1 cellular context compared by ENCODE assay signal in genomic region chr10:33661580-33662269, GRCh38.
TF ChIP-seq lines count a peak whose summit lies in the region.

No MANE protein-coding gene starts in this region.

TF ChIP-seq in HepG2, 621 proteins besides CTCF, POLR2A, EP300 and RAD21 (continued from another document and continues in another):
- TF ChIP-seq ZNF407 (CRISPR knock-in tag; IDR thresholded peaks at IDR 0.05; ENCODE audit: not compliant biosample characterization) (no peak), NFATC3 (CRISPR knock-in tag; IDR thresholded peaks at IDR 0.05) (no peak), IKZF1 (IDR thresholded peaks at IDR 0.05) (no peak), ZNF576 (CRISPR knock-in tag; IDR thresholded peaks at IDR 0.05) (no peak), HIVEP1 (CRISPR knock-in tag; IDR thresholded peaks at IDR 0.05) (no peak), KLF6 (CRISPR knock-in tag; IDR thresholded peaks at IDR 0.05) (no peak), KDM3A (CRISPR knock-in tag; IDR thresholded peaks at IDR 0.05; ENCODE audit: low read depth) (no peak), ZNF619 (CRISPR knock-in tag; IDR thresholded peaks at IDR 0.05) (no peak), FOXC1 (CRISPR knock-in tag; IDR thresholded peaks at IDR 0.05; ENCODE audit: borderline replicate concordance) (no peak), PHF5A (CRISPR knock-in tag; IDR thresholded peaks at IDR 0.05; ENCODE audit: low read depth, unreplicated experiment) (no peak), DZIP1 (CRISPR knock-in tag; IDR thresholded peaks at IDR 0.05) (no peak), ZNF776 (CRISPR knock-in tag; IDR thresholded peaks at IDR 0.05) (no peak), ZBTB7B (CRISPR knock-in tag; IDR thresholded peaks at IDR 0.05) (no peak), RAD51 (IDR thresholded peaks at IDR 0.05; ENCODE audit: borderline replicate concordance) (no peak), SMYD3 (CRISPR knock-in tag; IDR thresholded peaks at IDR 0.05) (no peak), HNRNPUL1 (IDR thresholded peaks at IDR 0.05; ENCODE audit: low read depth, low read length) (no peak), TOPORS (CRISPR knock-in tag; IDR thresholded peaks at IDR 0.05) (no peak), HDAC2 (CRISPR knock-in tag; IDR thresholded peaks at IDR 0.05) (peak; percentile 31; the same call in 1 of the 2 replicates), ZNF251 (CRISPR knock-in tag; IDR thresholded peaks at IDR 0.05) (no peak), BCL3 (CRISPR knock-in tag; IDR thresholded peaks at IDR 0.05) (no peak), IRX3 (CRISPR knock-in tag; IDR thresholded peaks at IDR 0.05; ENCODE audit: borderline replicate concordance, low read depth) (no peak), CAMTA2 (CRISPR knock-in tag; IDR thresholded peaks at IDR 0.05; ENCODE audit: borderline replicate concordance) (no peak), KDM6A (CRISPR knock-in tag; IDR thresholded peaks at IDR 0.05; ENCODE audit: low read depth) (no peak), KDM5B (CRISPR knock-in tag; IDR thresholded peaks at IDR 0.05; ENCODE audit: borderline replicate concordance) (no peak), ZNF383 (CRISPR knock-in tag; IDR thresholded peaks at IDR 0.05; ENCODE audit: borderline replicate concordance) (no peak), ZNF781 (CRISPR knock-in tag; IDR thresholded peaks at IDR 0.05; ENCODE audit: borderline replicate concordance, not compliant biosample characterization) (no peak), CCAR2 (optimal IDR thresholded peaks at IDR 0.05; ENCODE audit: low read depth, low read length) (no peak), ZNF839 (CRISPR knock-in tag; IDR thresholded peaks at IDR 0.05; ENCODE audit: borderline replicate concordance) (no peak), ZNF552 (CRISPR knock-in tag; IDR thresholded peaks at IDR 0.05; ENCODE audit: borderline replicate concordance) (no peak), PAF1 (CRISPR knock-in tag; IDR thresholded peaks at IDR 0.05) (no peak), FIP1L1 (IDR thresholded peaks at IDR 0.05; ENCODE audit: borderline replicate concordance, insufficient read depth, low read depth, low read length) (no peak), ZNF546 (CRISPR knock-in tag; conservative IDR thresholded peaks at IDR 0.05) (no peak), ZNF34 (CRISPR knock-in tag; IDR thresholded peaks at IDR 0.05; ENCODE audit: borderline replicate concordance) (no peak)
- TF ChIP-seq, protein P1, sequence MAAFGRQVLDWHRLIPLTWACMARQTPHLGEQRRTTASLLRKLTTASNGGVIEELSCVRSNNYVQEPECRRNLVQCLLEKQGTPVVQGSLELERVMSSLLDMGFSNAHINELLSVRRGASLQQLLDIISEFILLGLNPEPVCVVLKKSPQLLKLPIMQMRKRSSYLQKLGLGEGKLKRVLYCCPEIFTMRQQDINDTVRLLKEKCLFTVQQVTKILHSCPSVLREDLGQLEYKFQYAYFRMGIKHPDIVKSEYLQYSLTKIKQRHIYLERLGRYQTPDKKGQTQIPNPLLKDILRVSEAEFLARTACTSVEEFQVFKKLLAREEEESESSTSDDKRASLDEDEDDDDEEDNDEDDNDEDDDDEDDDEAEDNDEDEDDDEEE (CRISPR knock-in tag; IDR thresholded peaks at IDR 0.05) = no peak
- TF ChIP-seq, protein P2, sequence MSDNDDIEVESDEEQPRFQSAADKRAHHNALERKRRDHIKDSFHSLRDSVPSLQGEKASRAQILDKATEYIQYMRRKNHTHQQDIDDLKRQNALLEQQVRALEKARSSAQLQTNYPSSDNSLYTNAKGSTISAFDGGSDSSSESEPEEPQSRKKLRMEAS (IDR thresholded peaks at IDR 0.05) = no peak; the same call in 1 of the 2 replicates
- TF ChIP-seq, protein P3, sequence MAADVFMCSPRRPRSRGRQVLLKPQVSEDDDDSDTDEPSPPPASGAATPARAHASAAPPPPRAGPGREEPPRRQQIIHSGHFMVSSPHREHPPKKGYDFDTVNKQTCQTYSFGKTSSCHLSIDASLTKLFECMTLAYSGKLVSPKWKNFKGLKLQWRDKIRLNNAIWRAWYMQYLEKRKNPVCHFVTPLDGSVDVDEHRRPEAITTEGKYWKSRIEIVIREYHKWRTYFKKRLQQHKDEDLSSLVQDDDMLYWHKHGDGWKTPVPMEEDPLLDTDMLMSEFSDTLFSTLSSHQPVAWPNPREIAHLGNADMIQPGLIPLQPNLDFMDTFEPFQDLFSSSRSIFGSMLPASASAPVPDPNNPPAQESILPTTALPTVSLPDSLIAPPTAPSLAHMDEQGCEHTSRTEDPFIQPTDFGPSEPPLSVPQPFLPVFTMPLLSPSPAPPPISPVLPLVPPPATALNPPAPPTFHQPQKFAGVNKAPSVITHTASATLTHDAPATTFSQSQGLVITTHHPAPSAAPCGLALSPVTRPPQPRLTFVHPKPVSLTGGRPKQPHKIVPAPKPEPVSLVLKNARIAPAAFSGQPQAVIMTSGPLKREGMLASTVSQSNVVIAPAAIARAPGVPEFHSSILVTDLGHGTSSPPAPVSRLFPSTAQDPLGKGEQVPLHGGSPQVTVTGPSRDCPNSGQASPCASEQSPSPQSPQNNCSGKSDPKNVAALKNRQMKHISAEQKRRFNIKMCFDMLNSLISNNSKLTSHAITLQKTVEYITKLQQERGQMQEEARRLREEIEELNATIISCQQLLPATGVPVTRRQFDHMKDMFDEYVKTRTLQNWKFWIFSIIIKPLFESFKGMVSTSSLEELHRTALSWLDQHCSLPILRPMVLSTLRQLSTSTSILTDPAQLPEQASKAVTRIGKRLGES (CRISPR knock-in tag; IDR thresholded peaks at IDR 0.05; ENCODE audit: borderline replicate concordance) = no peak
- TF ChIP-seq, protein P4, sequence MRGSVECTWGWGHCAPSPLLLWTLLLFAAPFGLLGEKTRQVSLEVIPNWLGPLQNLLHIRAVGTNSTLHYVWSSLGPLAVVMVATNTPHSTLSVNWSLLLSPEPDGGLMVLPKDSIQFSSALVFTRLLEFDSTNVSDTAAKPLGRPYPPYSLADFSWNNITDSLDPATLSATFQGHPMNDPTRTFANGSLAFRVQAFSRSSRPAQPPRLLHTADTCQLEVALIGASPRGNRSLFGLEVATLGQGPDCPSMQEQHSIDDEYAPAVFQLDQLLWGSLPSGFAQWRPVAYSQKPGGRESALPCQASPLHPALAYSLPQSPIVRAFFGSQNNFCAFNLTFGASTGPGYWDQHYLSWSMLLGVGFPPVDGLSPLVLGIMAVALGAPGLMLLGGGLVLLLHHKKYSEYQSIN (CRISPR knock-in tag; IDR thresholded peaks at IDR 0.05; ENCODE audit: borderline replicate concordance) = no peak
- TF ChIP-seq, protein P5, sequence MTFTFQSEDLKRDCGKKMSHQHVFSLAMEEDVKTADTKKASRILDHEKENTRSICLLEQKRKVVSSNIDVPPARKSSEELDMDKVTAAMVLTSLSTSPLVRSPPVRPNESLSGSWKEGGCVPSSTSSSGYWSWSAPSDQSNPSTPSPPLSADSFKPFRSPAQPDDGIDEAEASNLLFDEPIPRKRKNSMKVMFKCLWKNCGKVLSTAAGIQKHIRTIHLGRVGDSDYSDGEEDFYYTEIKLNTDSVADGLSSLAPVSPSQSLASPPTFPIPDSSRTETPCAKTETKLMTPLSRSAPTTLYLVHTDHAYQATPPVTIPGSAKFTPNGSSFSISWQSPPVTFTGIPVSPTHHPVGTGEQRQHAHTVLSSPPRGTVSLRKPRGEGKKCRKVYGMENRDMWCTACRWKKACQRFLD (CRISPR knock-in tag; IDR thresholded peaks at IDR 0.05; ENCODE audit: borderline replicate concordance) = no peak
- TF ChIP-seq, protein P6, sequence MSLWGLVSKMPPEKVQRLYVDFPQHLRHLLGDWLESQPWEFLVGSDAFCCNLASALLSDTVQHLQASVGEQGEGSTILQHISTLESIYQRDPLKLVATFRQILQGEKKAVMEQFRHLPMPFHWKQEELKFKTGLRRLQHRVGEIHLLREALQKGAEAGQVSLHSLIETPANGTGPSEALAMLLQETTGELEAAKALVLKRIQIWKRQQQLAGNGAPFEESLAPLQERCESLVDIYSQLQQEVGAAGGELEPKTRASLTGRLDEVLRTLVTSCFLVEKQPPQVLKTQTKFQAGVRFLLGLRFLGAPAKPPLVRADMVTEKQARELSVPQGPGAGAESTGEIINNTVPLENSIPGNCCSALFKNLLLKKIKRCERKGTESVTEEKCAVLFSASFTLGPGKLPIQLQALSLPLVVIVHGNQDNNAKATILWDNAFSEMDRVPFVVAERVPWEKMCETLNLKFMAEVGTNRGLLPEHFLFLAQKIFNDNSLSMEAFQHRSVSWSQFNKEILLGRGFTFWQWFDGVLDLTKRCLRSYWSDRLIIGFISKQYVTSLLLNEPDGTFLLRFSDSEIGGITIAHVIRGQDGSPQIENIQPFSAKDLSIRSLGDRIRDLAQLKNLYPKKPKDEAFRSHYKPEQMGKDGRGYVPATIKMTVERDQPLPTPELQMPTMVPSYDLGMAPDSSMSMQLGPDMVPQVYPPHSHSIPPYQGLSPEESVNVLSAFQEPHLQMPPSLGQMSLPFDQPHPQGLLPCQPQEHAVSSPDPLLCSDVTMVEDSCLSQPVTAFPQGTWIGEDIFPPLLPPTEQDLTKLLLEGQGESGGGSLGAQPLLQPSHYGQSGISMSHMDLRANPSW (CRISPR knock-in tag; IDR thresholded peaks at IDR 0.05; ENCODE audit: borderline replicate concordance) = no peak
- TF ChIP-seq, protein P7, sequence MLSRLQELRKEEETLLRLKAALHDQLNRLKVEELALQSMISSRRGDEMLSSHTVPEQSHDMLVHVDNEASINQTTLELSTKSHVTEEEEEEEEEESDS (CRISPR knock-in tag; IDR thresholded peaks at IDR 0.05; ENCODE audit: borderline replicate concordance) = no peak
